16 cellular contexts compared by ENCODE assay signal in the genomic region with DNA sequence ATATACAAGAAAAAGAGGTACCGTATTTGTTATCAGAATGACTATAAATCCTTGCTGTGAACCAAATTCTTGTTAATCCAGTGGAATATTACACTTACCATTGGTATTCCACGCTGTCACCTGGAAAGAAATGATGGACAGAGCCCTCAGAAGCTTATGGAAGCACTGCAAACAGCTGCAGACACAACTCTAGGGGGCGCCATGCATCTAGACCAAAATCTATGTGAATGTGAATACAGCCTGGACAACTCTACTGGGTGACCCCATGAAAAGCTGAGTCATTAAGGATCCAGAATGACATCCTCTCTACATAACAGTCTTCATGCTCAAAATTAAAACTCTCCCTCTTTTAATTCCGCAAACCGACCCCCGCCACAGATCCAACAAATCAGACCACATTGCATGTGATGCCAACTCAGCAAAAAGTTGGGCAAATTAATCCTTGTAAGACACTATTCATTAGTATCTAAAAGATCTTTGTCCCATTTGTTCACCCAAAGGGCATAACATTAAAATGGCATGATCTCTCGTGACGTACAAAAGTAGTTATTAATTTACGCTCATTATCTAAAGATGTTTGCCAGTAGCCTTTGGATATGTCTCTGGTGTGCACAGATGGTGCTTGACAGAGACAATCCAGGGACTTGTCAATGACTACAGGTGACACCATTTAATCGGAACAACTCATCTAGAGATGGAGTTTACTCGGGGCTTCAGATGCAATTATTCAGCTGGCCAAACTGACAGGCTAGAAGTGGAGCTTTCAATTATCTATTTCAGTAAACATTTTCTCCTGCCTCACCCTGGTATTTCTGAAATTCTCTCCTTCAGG.
A peak's percentile ranks its signal among the peaks of the same experiment; 100 is the strongest.
DNase-seq lines count a peak whose midpoint lies in the region; ATAC-seq and TF ChIP-seq lines count a peak whose summit lies in the region.
"Had no signal": no experiment of that assay in that cellular context is flagged by ENCODE, and none has a peak within 500 bp of the region (broad histone marks: within the 10 kb centered on the region; RNA-seq: fewer than 3 reads in every experiment).

No MANE protein-coding gene starts in this region.

- DNase-seq in MCF 10A (ENCODE audit: unreplicated experiment) (peak; percentile 14), breast epithelium (ENCODE audit: low spot score in 2 of 2) (no peak), NCI-H1092 treated with DMSO at 0.1 percent for 48 hours (lab: John Stamatoyannopoulos, UW) (peak; percentile 1), mammary epithelial cell (no peak), tibial nerve (ENCODE audit: low spot score in 2 of 2) (no peak), hepatic stellate cell (ENCODE audit: low spot score) (no peak)
- peak; percentile 23 for DNase-seq in stimulated activated CD8-positive, alpha-beta memory T cell treated with anti-CD3 and anti-CD28 coated beads, Interleukin-4, amount 100 ng/mL, for 48 hours
- DNase-seq: activated CD4-positive, alpha-beta T cell treated with anti-CD3 and anti-CD28 coated beads, Interleukin-2, amount 50 U/mL, for 1 hour; GF-D8; midbrain; OCI-M1; stimulated activated CD4-positive, alpha-beta T cell treated with anti-CD3 and anti-CD28 coated beads, Interleukin-2, amount 100 ng/mL, for 48 hours; stimulated activated naive CD8-positive, alpha-beta T cell treated with anti-CD3 and anti-CD28 coated beads, Interleukin-15, amount 100 ng/mL, for 72 hours; T-cell had no signal

- H3K79me2 ChIP-seq in mammary epithelial cell (ENCODE audit: insufficient read depth, low read length) = no peaks in the 10 kb centered on the region

- H3K27ac ChIP-seq in breast epithelium = no peak overlapping the region
- H3K27ac ChIP-seq in mammary epithelial cell (ENCODE audit: insufficient read depth, low read depth, low read length) = no peak overlapping the region
- no peak overlapping the region for H3K27ac ChIP-seq in tibial nerve
- H3K27ac ChIP-seq: epithelial cell of prostate had no signal

- in situ Hi-C loops in mammary epithelial cell (cut with MboI; ENCODE audit: low sequenced_read_pairs in 2 of 2) = loop anchor here in 1 of 2 donors (25.0 kb wide), 1 partner anchor 543 kb away; the partner anchor contains the start of gene PSMD7

- H3K4me2 ChIP-seq in mammary epithelial cell (ENCODE audit: insufficient read depth, low read depth, low read length) = no peak overlapping the region

- H3K27ac Mint-ChIP-seq in MCF 10A (ENCODE audit: low read depth, unreplicated experiment) = no peak overlapping the region
- H3K27ac Mint-ChIP-seq: stimulated activated naive CD8-positive, alpha-beta T cell treated with anti-CD3 and anti-CD28 coated beads, Interleukin-15, amount 100 ng/mL, for 72 hours; T-cell had no signal

- H3K9me3 Mint-ChIP-seq in MCF 10A (ENCODE audit: unreplicated experiment) = peaks cover 4% of the 10 kb centered on the region

- H3K36me3 ChIP-seq in breast epithelium = no peaks in the 10 kb centered on the region
- H3K36me3 ChIP-seq in mammary epithelial cell (ENCODE audit: insufficient read depth, low read length) = no peaks in the 10 kb centered on the region
- no peaks in the 10 kb centered on the region for H3K36me3 ChIP-seq in tibial nerve

- no peak for ATAC-seq in GM21737 (IDR thresholded peaks at IDR 0.05; ENCODE audit: unreplicated experiment)
- ATAC-seq: stimulated activated naive CD8-positive, alpha-beta T cell treated with anti-CD3 and anti-CD28 coated beads, Interleukin-15, amount 100 ng/mL, for 72 hours; T-cell had no signal

- H3K4me1 ChIP-seq in breast epithelium (no peaks in the 10 kb centered on the region), mammary epithelial cell (ENCODE audit: insufficient read depth, low read length) (peaks cover 10% of the 10 kb centered on the region), tibial nerve (no peaks in the 10 kb centered on the region)

- H3K36me3 Mint-ChIP-seq in MCF 10A (ENCODE audit: insufficient read depth, unreplicated experiment) = no peaks in the 10 kb centered on the region
- H3K36me3 Mint-ChIP-seq: T-cell had no signal

- POLR2A ChIA-PET in MCF 10A (lab: Yijun Ruan, JAX) = no interaction called here

- peak overlapping the region; percentile 24 for H2AFZ ChIP-seq in mammary epithelial cell (ENCODE audit: low read depth, low read length)

- no peak for TF ChIP-seq POLR2A in breast epithelium (IDR thresholded peaks at IDR 0.05)
- no peak for TF ChIP-seq POLR2A in tibial nerve (IDR thresholded peaks at IDR 0.05)

- TF ChIP-seq CTCF in MCF 10A (IDR thresholded peaks at IDR 0.05; ENCODE audit: unreplicated experiment) (no peak), breast epithelium (IDR thresholded peaks at IDR 0.05) (no peak), mammary epithelial cell (conservative IDR thresholded peaks at IDR 0.05 in 1 of 2, IDR thresholded peaks at IDR 0.05 in 1 of 2; ENCODE audit: extremely low read depth in 1 of 2, insufficient read depth in 1 of 2, low read depth in 1 of 2, low read length in 2 of 2) (peak in 1 of 2 donors; percentile 19), tibial nerve (IDR thresholded peaks at IDR 0.05) (no peak)

- H3K4me3 Mint-ChIP-seq in MCF 10A (ENCODE audit: unreplicated experiment) = no peak overlapping the region
- H3K4me3 Mint-ChIP-seq: stimulated activated naive CD8-positive, alpha-beta T cell treated with anti-CD3 and anti-CD28 coated beads, Interleukin-15, amount 100 ng/mL, for 72 hours; T-cell had no signal

- H3K4me1 Mint-ChIP-seq in MCF 10A (ENCODE audit: insufficient read depth, unreplicated experiment) = peaks cover 10% of the 10 kb centered on the region
- H3K4me1 Mint-ChIP-seq: stimulated activated naive CD8-positive, alpha-beta T cell treated with anti-CD3 and anti-CD28 coated beads, Interleukin-15, amount 100 ng/mL, for 72 hours; T-cell had no signal

- 16% methylated on average over 11 of the region's 11 CpGs for WGBS in mammary epithelial cell (ENCODE audit: low coverage, missing lambda C conversion rate)
- 69 to 73% methylated on average over 11 of the region's 11 CpGs for WGBS in tibial nerve, 2 donors

- H3K27me3 ChIP-seq in breast epithelium (peaks cover 0 to 15% of the 10 kb centered on the region in 2 donors), mammary epithelial cell (ENCODE audit: insufficient read depth, low read length) (no peaks in the 10 kb centered on the region), tibial nerve (no peaks in the 10 kb centered on the region)

- H3K9me3 ChIP-seq in breast epithelium = peaks cover 0 to 16% of the 10 kb centered on the region in 2 donors
- H3K9me3 ChIP-seq in mammary epithelial cell (replicated peaks; ENCODE audit: insufficient read depth, low read length) = no peaks in the 10 kb centered on the region
- H3K9me3 ChIP-seq in tibial nerve = peaks cover 0 to 8% (median 0%) of the 10 kb centered on the region in 4 donors

- no peak overlapping the region for H3K4me3 ChIP-seq in breast epithelium
- H3K4me3 ChIP-seq in mammary epithelial cell (replicated peaks in 1 of 3; ENCODE audit: insufficient read depth in 1 of 3, low read depth in 2 of 3, low read length in 3 of 3) = no peak overlapping the region
- H3K4me3 ChIP-seq in tibial nerve = no peak overlapping the region

- H4K20me1 ChIP-seq in mammary epithelial cell (ENCODE audit: insufficient read depth, low read length) = no peaks in the 10 kb centered on the region

- CTCF ChIA-PET in MCF 10A (lab: Yijun Ruan, JAX) = interaction anchor here (0.5 to 1.5 kb wide), 3 partner anchors 8 to 1041 kb away, joined by 4 to 6 read pairs (median 4); no protein-coding TSS in a partner anchor
- CTCF ChIA-PET in mammary epithelial cell (lab: Charles Lee; ENCODE audit: low non-redundant PET) = no interaction called here

- peaks cover 13% of the 10 kb centered on the region for H3K27me3 Mint-ChIP-seq in MCF 10A (ENCODE audit: insufficient read depth, unreplicated experiment)

- no peak overlapping the region for H3K9ac ChIP-seq in mammary epithelial cell (ENCODE audit: insufficient read depth, low read length)

- no TSS peak for BruUV-seq in MCF 10A (replicated peaks; lab: Mats Ljungman, UMichigan)
- BruUV-seq in mammary epithelial cell (replicated peaks; lab: Mats Ljungman, UMichigan) = no TSS peak

- TF ChIP-seq EP300 in tibial nerve (IDR thresholded peaks at IDR 0.05) = no peak

- dilution Hi-C loops in mammary epithelial cell (cut with HindIII; ENCODE audit: low sequenced_read_pairs) = no loop called here

- intact Hi-C loops in MCF 10A (cut with micrococcal nuclease) = no loop called here
- intact Hi-C loops in breast epithelium (cut with DNase I; ENCODE audit: low total_unique reads) = no loop called here
- intact Hi-C loops in mammary epithelial cell (cut with micrococcal nuclease) = no loop called here

Comparison
In these comparisons a context has a peak if more than half of its experiments do, and no peak if none do; other contexts are left out.
1. DNase-seq: peak in MCF 10A (single experiment), NCI-H1092 treated with DMSO at 0.1 percent for 48 hours (single experiment) and stimulated activated CD8-positive, alpha-beta memory T cell treated with anti-CD3 and anti-CD28 coated beads, Interleukin-4, amount 100 ng/mL, for 48 hours (single experiment); none in breast epithelium (0 of 2), mammary epithelial cell (single experiment), tibial nerve (0 of 2) and hepatic stellate cell (single experiment).